ENCODE assay signal across 21 cellular contexts in the genomic region with DNA sequence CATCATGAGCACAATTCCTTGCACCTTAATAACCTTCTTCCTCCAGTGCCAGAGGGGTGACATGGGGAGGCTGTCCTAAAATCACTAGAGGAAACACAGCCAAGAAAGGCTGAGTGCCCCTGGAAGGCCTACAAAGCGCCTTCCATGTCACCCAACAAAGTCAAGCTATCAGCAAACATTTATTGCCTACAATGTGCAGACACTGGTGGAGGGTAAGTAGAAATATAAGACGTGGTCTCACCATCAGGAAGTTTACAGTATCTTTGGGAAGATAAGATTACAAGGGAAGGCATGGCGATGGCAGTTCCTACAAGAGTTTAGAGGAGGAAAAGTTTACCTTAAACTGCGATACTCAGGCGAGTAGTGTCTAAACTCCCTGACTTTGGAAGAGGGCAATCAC.
"Had no signal": no experiment of that assay in that cellular context is flagged by ENCODE, and none has a peak within 500 bp of the region (broad histone marks: within the 10 kb centered on the region; RNA-seq: fewer than 3 reads in every experiment).

No MANE protein-coding gene starts in this region.

- H3K27ac Mint-ChIP-seq: activated CD4-positive, alpha-beta memory T cell treated with anti-CD3 and anti-CD28 coated beads for 36 hours; activated CD4-positive, alpha-beta T cell treated with anti-CD3 and anti-CD28 coated beads, Interleukin-2, amount 10 ng/mL, durations not matched to agents 24 days and 14 days had no signal

- DNase-seq: activated CD4-positive, alpha-beta memory T cell treated with anti-CD3 and anti-CD28 coated beads for 36 hours; activated CD4-positive, alpha-beta T cell treated with anti-CD3 and anti-CD28 coated beads for 1 hour; activated CD4-positive, alpha-beta T cell treated with anti-CD3 and anti-CD28 coated beads, Interleukin-2, amount 10 ng/mL, durations not matched to agents 24 days and 14 days; activated CD8-positive, alpha-beta memory T cell treated with anti-CD3 and anti-CD28 coated beads for 24 hours; activated effector memory CD4-positive, alpha-beta T cell treated with anti-CD3 and anti-CD28 coated beads, Interleukin-2, amount 50 U/mL, for 16 hours; activated naive CD4-positive, alpha-beta T cell treated with Interleukin-2 at 50 U/mL for 16 hours; activated T-cell treated with anti-CD3 and anti-CD28 coated beads, Interleukin-2, amount 50 U/mL, for 4 hours; aorta; body of pancreas; MV-4-11; NCI-H1092 treated with DMSO at 0.1 percent for 48 hours; NCI-H1417 treated with DMSO at 0.1 percent for 48 hours; NCI-H1694 treated with DMSO at 0.1 percent for 48 hours; NK-92 treated with Interleukin-12 subunit alpha and Interleukin-12 subunit beta, amount 100 ng/mL, for 24 hours; Peyer's patch; Right ventricle myocardium superior; SJCRH30; SK-N-SH; T-helper 1 cell had no signal

- H3K4me2 ChIP-seq: KMS-11, SK-N-SH had no signal

- H3K9me3 ChIP-seq: body of pancreas, Peyer's patch, SJCRH30, SK-N-SH had no signal

- H3K9ac ChIP-seq: KMS-11, SK-N-SH had no signal

- H3K4me3 Mint-ChIP-seq: activated CD4-positive, alpha-beta memory T cell treated with anti-CD3 and anti-CD28 coated beads for 36 hours; activated CD4-positive, alpha-beta T cell treated with anti-CD3 and anti-CD28 coated beads, Interleukin-2, amount 10 ng/mL, durations not matched to agents 24 days and 14 days; activated T-cell treated with anti-CD3 and anti-CD28 coated beads, Interleukin-2, amount 50 U/mL, for 4 hours had no signal

- H3K4me3 ChIP-seq: body of pancreas, Peyer's patch, SJCRH30 had no signal

- H3K27me3 ChIP-seq: body of pancreas, Peyer's patch, SJCRH30 had no signal

- H3K27ac ChIP-seq: body of pancreas, KMS-11, Peyer's patch, RWPE1, SJCRH30 had no signal

- H3K36me3 ChIP-seq: Peyer's patch, SJCRH30 had no signal

- H3K9me3 Mint-ChIP-seq: activated CD4-positive, alpha-beta memory T cell treated with anti-CD3 and anti-CD28 coated beads for 36 hours; activated CD4-positive, alpha-beta T cell treated with anti-CD3 and anti-CD28 coated beads, Interleukin-2, amount 10 ng/mL, durations not matched to agents 24 days and 14 days; activated T-cell treated with anti-CD3 and anti-CD28 coated beads, Interleukin-2, amount 50 U/mL, for 4 hours had no signal
